In the genomic region with DNA sequence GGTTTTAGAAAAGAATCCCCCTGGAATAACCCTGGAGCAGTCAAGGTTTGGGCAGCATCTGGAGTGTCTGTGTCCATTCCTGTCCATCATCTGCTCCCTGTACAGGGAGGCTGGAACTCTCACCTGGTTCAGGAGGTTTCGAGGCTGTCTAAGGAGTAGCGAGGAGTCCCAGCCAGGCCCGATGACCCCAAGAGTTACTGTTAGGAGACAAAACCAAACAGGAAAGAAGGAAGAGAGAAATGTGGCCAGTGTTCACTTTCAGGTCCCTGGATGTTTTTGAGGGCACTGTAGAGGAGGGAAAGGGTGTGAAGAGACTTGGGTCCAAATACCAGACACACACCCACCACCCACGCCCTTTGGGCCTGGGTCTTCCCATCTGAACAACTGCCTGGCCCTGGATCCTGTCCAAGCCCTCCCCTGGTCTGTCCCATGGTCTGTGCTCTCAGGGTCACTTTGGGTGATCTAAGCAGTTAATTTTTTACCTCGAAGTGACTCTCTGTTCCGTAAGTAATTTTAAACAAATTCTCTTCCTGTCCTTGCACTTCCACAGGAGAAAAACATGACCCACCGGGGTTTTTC, we compare ENCODE assay signal across 14 cellular contexts.
A peak's percentile ranks its signal among the peaks of the same experiment; 100 is the strongest.
DNase-seq lines count a peak whose midpoint lies in the region; ATAC-seq, FAIRE-seq and TF ChIP-seq lines count a peak whose summit lies in the region.
"Had no signal": no experiment of that assay in that cellular context is flagged by ENCODE, and none has a peak within 500 bp of the region (broad histone marks: within the 10 kb centered on the region; RNA-seq: fewer than 3 reads in every experiment).

No MANE protein-coding gene starts in this region.

- H3K4me3 Mint-ChIP-seq in progenitor cell of endocrine pancreas (ENCODE audit: low read depth), result no peak overlapping the region
- H3K4me3 Mint-ChIP-seq: natural killer cell; stimulated activated naive CD8-positive, alpha-beta T cell treated with anti-CD3 and anti-CD28 coated beads, Interleukin-15, Interleukin-2, amounts not matched to agents 100 ng/mL and 50 ng/mL, for 24 hours; T-helper 2 cell treated with Interferon-gamma antibody and Interleukin-4, amounts not matched to agents 5 μg/mL and 100 μg/mL, for 36 hours had no signal

- H3K4me3 ChIP-seq in AG04450 (ENCODE audit: low read depth, low read length) (no peak overlapping the region), right atrium auricular region (no peak overlapping the region)

- no peak for DNase-seq in AG04450 (ENCODE audit: low read depth, low spot score)
- peak; percentile 57 for DNase-seq in RCC 7860 (ENCODE audit: low spot score)
- no peak for DNase-seq in right atrium auricular region (ENCODE audit: low spot score)
- DNase-seq in progenitor cell of endocrine pancreas (ENCODE audit: low spot score, unreplicated experiment), result no peak
- no peak for DNase-seq in DMS79 (lab: John Stamatoyannopoulos, UW)
- DNase-seq in HuH-7.5 (ENCODE audit: low spot score), result no peak
- DNase-seq in iPS-NIHi7 (ENCODE audit: extremely low spot score), result no peak
- DNase-seq: effector CD8-positive, alpha-beta T cell; natural killer cell; NCI-H1930 had no signal

- peaks cover 11% of the 10 kb centered on the region for H3K36me3 ChIP-seq in right atrium auricular region

- H3K9me3 ChIP-seq in AG04450 (ENCODE audit: control insufficient read depth, insufficient read depth, low read length), result no peaks in the 10 kb centered on the region; the same call in 1 of the 2 replicates
- no peaks in the 10 kb centered on the region for H3K9me3 ChIP-seq in right atrium auricular region

- no peaks in the 10 kb centered on the region for H3K9me3 Mint-ChIP-seq in progenitor cell of endocrine pancreas (ENCODE audit: low read depth)
- H3K9me3 Mint-ChIP-seq: natural killer cell; stimulated activated naive CD8-positive, alpha-beta T cell treated with anti-CD3 and anti-CD28 coated beads, Interleukin-15, Interleukin-2, amounts not matched to agents 100 ng/mL and 50 ng/mL, for 24 hours; T-helper 2 cell treated with Interferon-gamma antibody and Interleukin-4, amounts not matched to agents 5 μg/mL and 100 μg/mL, for 36 hours had no signal

- H3K4me1 ChIP-seq in right atrium auricular region, result peaks cover 0 to 99% of the 10 kb centered on the region in 2 donors

- H3K27ac Mint-ChIP-seq in progenitor cell of endocrine pancreas, result peak overlapping the region; percentile 42
- H3K27ac Mint-ChIP-seq: stimulated activated naive CD8-positive, alpha-beta T cell treated with anti-CD3 and anti-CD28 coated beads, Interleukin-15, Interleukin-2, amounts not matched to agents 100 ng/mL and 50 ng/mL, for 24 hours; T-helper 2 cell treated with Interferon-gamma antibody and Interleukin-4, amounts not matched to agents 5 μg/mL and 100 μg/mL, for 36 hours had no signal

- POLR2A ChIA-PET in AG04450 (lab: Yijun Ruan, JAX), result interaction anchor here (0.9 kb wide), 1 partner anchor 27 kb away, joined by 3 read pairs; no protein-coding TSS in a partner anchor

- ATAC-seq in HG03135 (IDR thresholded peaks at IDR 0.05; ENCODE audit: unreplicated experiment), result no peak
- ATAC-seq: natural killer cell had no signal

- CTCF ChIA-PET in AG04450 (lab: Charles Lee), result no interaction called here

- H3K4me1 Mint-ChIP-seq in progenitor cell of endocrine pancreas (ENCODE audit: low read depth), result peaks cover 40% of the 10 kb centered on the region

- TF ChIP-seq CTCF in AG04450 (IDR thresholded peaks at IDR 0.05; ENCODE audit: low read depth, low read length) (no peak), right atrium auricular region (IDR thresholded peaks at IDR 0.05) (no peak), progenitor cell of endocrine pancreas (IDR thresholded peaks at IDR 0.05; ENCODE audit: unreplicated experiment) (no peak)

- H3K27ac ChIP-seq in AG04450 (ENCODE audit: low read depth, low read length), result peak overlapping the region; percentile 70
- H3K27ac ChIP-seq in right atrium auricular region, result peak overlapping the region; percentile 64 to 71

- H3K36me3 Mint-ChIP-seq in progenitor cell of endocrine pancreas (ENCODE audit: insufficient read depth), result no peaks in the 10 kb centered on the region
- H3K36me3 Mint-ChIP-seq: natural killer cell had no signal

- no peaks in the 10 kb centered on the region for H3K27me3 Mint-ChIP-seq in progenitor cell of endocrine pancreas
- H3K27me3 Mint-ChIP-seq: stimulated activated naive CD8-positive, alpha-beta T cell treated with anti-CD3 and anti-CD28 coated beads, Interleukin-15, Interleukin-2, amounts not matched to agents 100 ng/mL and 50 ng/mL, for 24 hours had no signal

- no peaks in the 10 kb centered on the region for H3K27me3 ChIP-seq in AG04450 (ENCODE audit: control insufficient read depth, insufficient read depth, low read length)
- H3K27me3 ChIP-seq in right atrium auricular region, result no peaks in the 10 kb centered on the region

- peak; percentile 79 for FAIRE-seq in RCC 7860 (lab: Jason Lieb, UNC)
- FAIRE-seq: GM18507 had no signal
